1 cellular context compared by ENCODE assay signal in genomic region chr17:74042744-74043486, GRCh38.
TF ChIP-seq lines count a peak whose summit lies in the region.

No MANE protein-coding gene starts in this region.

TF ChIP-seq in GM23338, 12 proteins besides CTCF, POLR2A, EP300 and RAD21 (continued from another document):
- TF ChIP-seq ZNF462 (CRISPR knock-in tag; IDR thresholded peaks at IDR 0.05) (no peak), NANOG (IDR thresholded peaks at IDR 0.05; ENCODE audit: borderline replicate concordance) (no peak), JUNB (IDR thresholded peaks at IDR 0.05; ENCODE audit: unreplicated experiment) (no peak), EZH2phosphoT487 (IDR thresholded peaks at IDR 0.05; ENCODE audit: unreplicated experiment) (no peak), EZH2 (IDR thresholded peaks at IDR 0.05; ENCODE audit: low read depth, unreplicated experiment) (no peak)
TF ChIP-seq in GM23338: peak in this region for 0.
